Comparison of ENCODE assay signal across 11 cellular contexts in the genomic region with DNA sequence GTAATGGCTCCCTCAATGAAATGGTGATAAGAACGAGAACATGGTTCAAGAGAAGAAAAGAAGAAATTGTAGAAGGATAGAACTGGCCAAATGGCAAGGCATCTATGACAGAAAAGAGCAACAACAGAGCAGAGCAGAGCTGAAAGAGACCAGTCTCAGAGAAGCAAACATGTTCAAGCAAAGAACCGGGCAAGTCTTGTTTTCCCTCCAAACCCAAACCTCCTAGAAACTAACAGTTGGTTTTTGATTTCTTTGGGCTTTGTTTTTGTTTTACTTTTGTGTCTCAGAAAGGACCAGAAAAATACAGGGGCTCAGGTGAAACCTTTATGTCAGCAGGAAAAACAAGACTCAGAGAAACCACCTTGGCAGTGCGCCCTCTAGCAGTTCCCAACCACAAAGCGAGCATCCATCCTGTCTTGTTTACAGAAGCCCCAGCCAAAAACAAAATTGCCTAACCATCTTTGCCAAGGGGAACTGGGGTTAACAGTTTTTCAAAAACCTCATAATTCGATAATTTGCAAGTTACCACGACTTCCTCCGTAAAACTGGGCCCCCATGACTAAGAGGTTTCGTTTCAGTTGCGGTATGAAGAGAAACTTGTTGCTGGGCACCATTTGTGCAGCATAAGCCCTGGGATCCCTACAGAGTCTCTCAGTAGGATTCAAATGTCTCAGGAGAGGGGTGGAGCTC.
DNase-seq lines count a peak whose midpoint lies in the region; ATAC-seq lines count a peak whose summit lies in the region.
"Had no signal": no experiment of that assay in that cellular context is flagged by ENCODE, and none has a peak within 500 bp of the region (broad histone marks: within the 10 kb centered on the region; RNA-seq: fewer than 3 reads in every experiment).

No MANE protein-coding gene starts in this region.

- intact Hi-C loops in activated CD4-positive, alpha-beta memory T cell treated with anti-CD3 and anti-CD28 coated beads for 36 hours (cut with micrococcal nuclease), result no loop called here

- DNase-seq in activated CD4-positive, alpha-beta memory T cell treated with anti-CD3 and anti-CD28 coated beads for 36 hours, result peak; percentile 25
- DNase-seq in NCI-H2107 (lab: John Stamatoyannopoulos, UW) (no peak), medulla oblongata (ENCODE audit: extremely low spot score) (no peak), mucosa of gallbladder (ENCODE audit: low spot score) (no peak), cerebellum (ENCODE audit: low spot score) (no peak)
- DNase-seq: activated effector memory CD4-positive, alpha-beta T cell treated with anti-CD3 and anti-CD28 coated beads, Interleukin-2, amount 50 U/mL, for 16 hours; foreskin melanocyte; NCI-H774 had no signal

- no peak overlapping the region for H3K4me3 Mint-ChIP-seq in activated CD4-positive, alpha-beta memory T cell treated with anti-CD3 and anti-CD28 coated beads for 36 hours

- POLR2A ChIA-PET in activated CD4-positive, alpha-beta memory T cell treated with anti-CD3 and anti-CD28 coated beads for 36 hours (lab: Charles Lee), result no interaction called here

- peaks cover 6% of the 10 kb centered on the region for H3K27me3 Mint-ChIP-seq in activated CD4-positive, alpha-beta memory T cell treated with anti-CD3 and anti-CD28 coated beads for 36 hours

- peak overlapping the region; percentile 42 for H3K27ac Mint-ChIP-seq in activated CD4-positive, alpha-beta memory T cell treated with anti-CD3 and anti-CD28 coated beads for 36 hours

- ATAC-seq in GM18498 (IDR thresholded peaks at IDR 0.05; ENCODE audit: unreplicated experiment), result peak; percentile 91
- ATAC-seq in GM21360 (IDR thresholded peaks at IDR 0.05; ENCODE audit: unreplicated experiment), result peak; percentile 78
- ATAC-seq in HG03196 (IDR thresholded peaks at IDR 0.05; ENCODE audit: unreplicated experiment), result peak; percentile 86

- H3K4me1 Mint-ChIP-seq in activated CD4-positive, alpha-beta memory T cell treated with anti-CD3 and anti-CD28 coated beads for 36 hours (ENCODE audit: low read depth), result peaks cover 11% of the 10 kb centered on the region

- no peaks in the 10 kb centered on the region for H3K36me3 Mint-ChIP-seq in activated CD4-positive, alpha-beta memory T cell treated with anti-CD3 and anti-CD28 coated beads for 36 hours

- CTCF ChIA-PET in activated CD4-positive, alpha-beta memory T cell treated with anti-CD3 and anti-CD28 coated beads for 36 hours (lab: Charles Lee), result no interaction called here

- peaks cover 2% of the 10 kb centered on the region for H3K9me3 Mint-ChIP-seq in activated CD4-positive, alpha-beta memory T cell treated with anti-CD3 and anti-CD28 coated beads for 36 hours
